Comparison of ENCODE assay signal across 5 cellular contexts in genomic region chr4:15592799-15593198, GRCh38.
"Had no signal": no experiment of that assay in that cellular context is flagged by ENCODE, and none has a peak within 500 bp of the region (broad histone marks: within the 10 kb centered on the region; RNA-seq: fewer than 3 reads in every experiment).

No MANE protein-coding gene starts in this region.

- DNase-seq: H9, HCEC 1CT, IMR-90, KBM-7 had no signal

- H2AFZ ChIP-seq: GM23338 had no signal

- H3K4me3 ChIP-seq: GM23338 had no signal
